11 cellular contexts compared by ENCODE assay signal in the genomic region with DNA sequence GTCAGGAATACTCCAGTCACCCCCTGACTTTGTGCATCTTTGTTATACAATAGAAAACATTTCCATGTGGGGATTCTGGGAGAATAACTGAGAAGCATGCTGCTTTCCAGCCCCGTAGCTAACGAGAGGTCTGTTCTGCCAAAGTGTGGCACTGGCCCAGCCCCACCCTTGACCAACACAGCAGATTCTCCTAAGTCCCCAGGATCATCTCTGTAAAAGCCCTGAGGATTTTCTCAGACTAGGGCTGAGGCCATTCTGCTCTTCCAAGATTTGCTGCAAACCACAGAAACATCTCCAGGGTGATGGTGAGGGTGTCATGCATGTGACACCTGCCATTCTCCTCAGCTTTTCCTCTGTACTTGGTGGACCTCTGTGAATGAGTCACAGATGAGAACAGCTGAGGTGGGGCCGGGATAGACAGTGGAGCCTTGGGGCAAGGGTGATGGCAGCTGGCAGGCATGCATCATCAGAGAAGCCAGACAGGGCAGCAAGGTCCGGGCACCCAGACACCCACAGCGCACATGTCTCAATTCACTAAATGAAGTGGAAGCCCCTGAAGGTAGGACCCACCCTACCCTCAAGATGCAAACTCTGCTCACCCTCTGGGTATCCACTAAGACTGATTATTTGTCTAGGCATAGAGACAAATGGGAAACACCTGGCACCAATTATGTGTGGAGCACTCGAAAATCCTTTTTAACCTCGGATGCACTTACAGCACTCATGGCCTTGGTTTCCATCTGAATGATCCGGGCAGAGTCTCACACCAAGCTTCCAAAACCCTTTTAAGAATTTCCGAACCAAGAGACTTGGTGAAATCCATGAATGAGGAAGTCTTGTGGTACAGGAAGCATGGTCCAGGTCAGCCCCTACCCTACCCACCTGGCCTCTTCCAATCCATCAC. TPM values are rescaled to one million over a fixed set of nuclear protein-coding genes. Genes with fewer than 3 reads are reported as not detected.
A peak's percentile ranks its signal among the peaks of the same experiment; 100 is the strongest.
DNase-seq lines count a peak whose midpoint lies in the region; ATAC-seq, FAIRE-seq and TF ChIP-seq lines count a peak whose summit lies in the region.
"Had no signal": no experiment of that assay in that cellular context is flagged by ENCODE, and none has a peak within 500 bp of the region (broad histone marks: within the 10 kb centered on the region; RNA-seq: fewer than 3 reads in every experiment).

No MANE protein-coding gene starts in this region.

- H3K36me3 ChIP-seq in left ventricle myocardium inferior (no peaks in the 10 kb centered on the region), Peyer's patch (no peaks in the 10 kb centered on the region), tibial artery (no peaks in the 10 kb centered on the region)
- H3K36me3 ChIP-seq: HAP-1, ovary had no signal

- H3K27ac ChIP-seq in left ventricle myocardium inferior (replicated peaks): peak overlapping the region; percentile 85
- H3K27ac ChIP-seq in Peyer's patch: no peak overlapping the region
- H3K27ac ChIP-seq in tibial artery: no peak overlapping the region

- peaks cover 56% of the 10 kb centered on the region for H3K4me1 Mint-ChIP-seq in nephron progenitor cell

- H3K36me3 Mint-ChIP-seq in nephron progenitor cell (ENCODE audit: low read depth): no peaks in the 10 kb centered on the region

- no peak for TF ChIP-seq POLR2A in Peyer's patch (IDR thresholded peaks at IDR 0.05)

- H3K9me3 ChIP-seq in left ventricle myocardium inferior (replicated peaks) (no peaks in the 10 kb centered on the region), Peyer's patch (no peaks in the 10 kb centered on the region), tibial artery (no peaks in the 10 kb centered on the region)
- H3K9me3 ChIP-seq: HAP-1, ovary had no signal

- H3K4me3 Mint-ChIP-seq in nephron progenitor cell: no peak overlapping the region

- H3K27me3 ChIP-seq in left ventricle myocardium inferior (ENCODE audit: low read depth): no peaks in the 10 kb centered on the region
- no peaks in the 10 kb centered on the region for H3K27me3 ChIP-seq in Peyer's patch
- H3K27me3 ChIP-seq in tibial artery: no peaks in the 10 kb centered on the region
- H3K27me3 ChIP-seq: ovary had no signal

- DNase-seq in left ventricle myocardium inferior (no peak), left ventricle myocardium superior (no peak), Peyer's patch (peak in 2 of 3 donors; percentile 56 to 62), fibroblast of mammary gland (ENCODE audit: low read depth) (peak; percentile 40), urothelium cell line (ENCODE audit: low spot score) (peak; percentile 22), nephron progenitor cell (no peak), GM19239 (ENCODE audit: insufficient read length, low spot score) (no peak), tibial artery (no peak)
- DNase-seq: erythroblast, ovary had no signal

- H3K4me3 ChIP-seq in left ventricle myocardium inferior (no peak overlapping the region), Peyer's patch (no peak overlapping the region), fibroblast of mammary gland (ENCODE audit: control insufficient read depth, low read depth, low read length) (no peak overlapping the region), tibial artery (no peak overlapping the region)
- H3K4me3 ChIP-seq: HAP-1, ovary had no signal

- H3K4me1 ChIP-seq in left ventricle myocardium inferior (peaks cover 60% of the 10 kb centered on the region), Peyer's patch (peaks cover 0 to 16% (median 0%) of the 10 kb centered on the region in 4 donors), tibial artery (peaks cover 0 to 27% (median 14%) of the 10 kb centered on the region in 4 donors)
- H3K4me1 ChIP-seq: HAP-1 had no signal

- no peak for ATAC-seq in left ventricle myocardium superior

- peaks cover 4% of the 10 kb centered on the region for H3K27me3 Mint-ChIP-seq in nephron progenitor cell (ENCODE audit: low read depth, poor library complexity)

- TF ChIP-seq CTCF in left ventricle myocardium inferior (IDR thresholded peaks at IDR 0.05; ENCODE audit: borderline replicate concordance) (no peak), Peyer's patch (IDR thresholded peaks at IDR 0.05) (no peak), fibroblast of mammary gland (conservative IDR thresholded peaks at IDR 0.05; ENCODE audit: control insufficient read depth, insufficient read depth, low read depth, low read length) (no peak), nephron progenitor cell (IDR thresholded peaks at IDR 0.05) (no peak), tibial artery (IDR thresholded peaks at IDR 0.05) (no peak)

- FAIRE-seq in urothelium cell line (lab: Jason Lieb, UNC): no peak
- no peak for FAIRE-seq in GM19239 (lab: Jason Lieb, UNC)

- H3K9me3 Mint-ChIP-seq in nephron progenitor cell: no peaks in the 10 kb centered on the region

- H3K27ac Mint-ChIP-seq in nephron progenitor cell: no peak overlapping the region

- intact Hi-C loops in left ventricle myocardium inferior (cut with micrococcal nuclease) (no loop called here), left ventricle myocardium superior (cut with micrococcal nuclease) (no loop called here), tibial artery (cut with DNase I; ENCODE audit: low total_unique reads) (no loop called here)

RNA-seq across cellular contexts. Expression of gene DOCK9, which starts 20.1 kb away (rescaled TPM):
- total RNA-seq in left ventricle myocardium inferior (36.8 TPM), left ventricle myocardium superior (39.6 TPM), Peyer's patch (100 to 1,000 TPM in 1 of 4 donors, 10 to 100 TPM in 3; 52.5 to 166 (median 54.2) TPM)

Comparison
In these comparisons a context has a peak if more than half of its experiments do, and no peak if none do; other contexts are left out.
1. DNase-seq: peak in Peyer's patch (2 of 3), fibroblast of mammary gland (single experiment) and urothelium cell line (single experiment); none in left ventricle myocardium inferior (single experiment), left ventricle myocardium superior (single experiment), nephron progenitor cell (single experiment), GM19239 (single experiment) and tibial artery (0 of 2).